In genomic region chr6:33073431-33073871, GRCh38 we compare ENCODE assay signal across 8 cellular contexts. TPM values are rescaled to one million over a fixed set of nuclear protein-coding genes. Genes with fewer than 3 reads are reported as not detected.
DNase-seq lines count a peak whose midpoint lies in the region; ATAC-seq and TF ChIP-seq lines count a peak whose summit lies in the region.

HLA-DPA1 (minus strand) TSS chr6:33073649.

- peak; percentile 70 for ATAC-seq in GM18909 (IDR thresholded peaks at IDR 0.05; ENCODE audit: poor library complexity, unreplicated experiment)
- peak; percentile 42 for ATAC-seq in HG03064 (IDR thresholded peaks at IDR 0.05; ENCODE audit: low read depth, unreplicated experiment)

- no peaks in the 10 kb centered on the region for H3K27me3 ChIP-seq in BLaER1 treated with 17β-estradiol and CSF1 and Interleukin-3, amounts not matched to agents 10 nM and 100 nM
- H3K27me3 ChIP-seq in SU-DHL-6 (ENCODE audit: low read length): no peaks in the 10 kb centered on the region
- no peaks in the 10 kb centered on the region for H3K27me3 ChIP-seq in mesendoderm (ENCODE audit: insufficient read depth, low read length, poor library complexity)
- H3K27me3 ChIP-seq in uterus: no peaks in the 10 kb centered on the region

- H3K23ac ChIP-seq in mesendoderm (ENCODE audit: low read length): no peak within 1 kb of the TSS

- peaks cover 0 to 35% (median 7%) of the 10 kb centered on the region in 11 experiments; a peak in 7 of 22 replicates for H4K20me1 ChIP-seq in BLaER1 treated with 17β-estradiol and CSF1 and Interleukin-3, amounts not matched to agents 10 nM and 100 nM
- H4K20me1 ChIP-seq in SU-DHL-6 (ENCODE audit: low read depth, low read length): no peaks in the 10 kb centered on the region

- H3K27ac Mint-ChIP-seq in osteocyte (ENCODE audit: unreplicated experiment): no peak within 1 kb of the TSS

- H3K79me2 ChIP-seq in SU-DHL-6 (ENCODE audit: insufficient read depth, low read length): peaks cover 67% of the 10 kb centered on the region
- no peaks in the 10 kb centered on the region for H3K79me2 ChIP-seq in mesendoderm (ENCODE audit: control insufficient read depth, insufficient read depth, low read length)

- H2BK120ac ChIP-seq in mesendoderm (ENCODE audit: low read depth, low read length): no peak within 1 kb of the TSS

- H3K27ac ChIP-seq in BLaER1 treated with 17β-estradiol and CSF1 and Interleukin-3, amounts not matched to agents 10 nM and 100 nM: peak within 1 kb of the TSS; percentile 59 to 87 (median 80); a peak in 21 of 22 replicates
- peak within 1 kb of the TSS; percentile 78 for H3K27ac ChIP-seq in SU-DHL-6 (ENCODE audit: low read depth, low read length)
- no peak within 1 kb of the TSS for H3K27ac ChIP-seq in mesendoderm (ENCODE audit: low read depth, low read length)
- peak within 1 kb of the TSS; percentile 50 to 77 for H3K27ac ChIP-seq in uterus

- no peak within 1 kb of the TSS for H3K4ac ChIP-seq in mesendoderm (ENCODE audit: low read depth, low read length)

- DNase-seq in choroid plexus epithelial cell (ENCODE audit: low read depth): peak; percentile 55
- peak; percentile 49 for DNase-seq in mesendoderm
- DNase-seq in uterus: peak in 1 of 2 donors; percentile 41
- DNase-seq in osteocyte (ENCODE audit: extremely low spot score, unreplicated experiment): no peak

- H2BK5ac ChIP-seq in mesendoderm (ENCODE audit: low read length): no peak within 1 kb of the TSS

- H3K4me1 Mint-ChIP-seq in osteocyte (ENCODE audit: unreplicated experiment): no peaks in the 10 kb centered on the region

- no peak within 1 kb of the TSS for H3K4me3 Mint-ChIP-seq in osteocyte (ENCODE audit: unreplicated experiment)

- no peak within 1 kb of the TSS for H3K18ac ChIP-seq in mesendoderm (ENCODE audit: low read length)

- TF ChIP-seq CTCF in SU-DHL-6 (IDR thresholded peaks at IDR 0.05; ENCODE audit: insufficient read depth, low read length, poor library complexity, severe bottlenecking): no peak
- TF ChIP-seq CTCF in choroid plexus epithelial cell (conservative IDR thresholded peaks at IDR 0.05; ENCODE audit: low read depth, low read length): no peak
- no peak for TF ChIP-seq CTCF in uterus (IDR thresholded peaks at IDR 0.05)
- TF ChIP-seq CTCF in osteocyte (IDR thresholded peaks at IDR 0.05): no peak

- H3K27me3 Mint-ChIP-seq in osteocyte (ENCODE audit: unreplicated experiment): peaks cover 44% of the 10 kb centered on the region

- no peak within 1 kb of the TSS for H2AK5ac ChIP-seq in mesendoderm (ENCODE audit: low read length)

- H3K9me2 ChIP-seq in SU-DHL-6 (replicated peaks; ENCODE audit: insufficient read depth, low read length): no peaks in the 10 kb centered on the region

- intact Hi-C loops in uterus (cut with DNase I; ENCODE audit: low total_unique reads): no loop called here

- peaks cover 36% of the 10 kb centered on the region for H3F3A ChIP-seq in SU-DHL-6 (ENCODE audit: insufficient read depth)

- H3K9ac ChIP-seq in BLaER1 treated with 17β-estradiol and CSF1 and Interleukin-3, amounts not matched to agents 10 nM and 100 nM: peak within 1 kb of the TSS; percentile 65 to 83 (median 81)
- H3K9ac ChIP-seq in SU-DHL-6 (ENCODE audit: low read length): peak within 1 kb of the TSS; percentile 70
- H3K9ac ChIP-seq in mesendoderm (ENCODE audit: low read length): no peak within 1 kb of the TSS

- H3K56ac ChIP-seq in mesendoderm (ENCODE audit: low read length): no peak within 1 kb of the TSS

- peaks cover 0 to 5% (median 0%) of the 10 kb centered on the region in 11 experiments; a peak in 3 of 22 replicates for H3K9me3 ChIP-seq in BLaER1 treated with 17β-estradiol and CSF1 and Interleukin-3, amounts not matched to agents 10 nM and 100 nM (replicated peaks in 1 of 11)
- H3K9me3 ChIP-seq in SU-DHL-6 (ENCODE audit: insufficient read depth, low read length) (no peaks in the 10 kb centered on the region), uterus (no peaks in the 10 kb centered on the region)

- no peak within 1 kb of the TSS for H4K5ac ChIP-seq in mesendoderm (ENCODE audit: low read length)

- no peak within 1 kb of the TSS for H4K8ac ChIP-seq in mesendoderm (ENCODE audit: low read depth, low read length)

- peak within 1 kb of the TSS; percentile 65 for H2AFZ ChIP-seq in SU-DHL-6 (ENCODE audit: low read depth, low read length, severe bottlenecking)

- H3K4me1 ChIP-seq in BLaER1 treated with 17β-estradiol and CSF1 and Interleukin-3, amounts not matched to agents 10 nM and 100 nM: peaks cover 56 to 81% (median 72%) of the 10 kb centered on the region in 10 experiments
- H3K4me1 ChIP-seq in mesendoderm (ENCODE audit: control insufficient read depth, low read depth, low read length) (no peaks in the 10 kb centered on the region), uterus (no peaks in the 10 kb centered on the region)

- peak; percentile 42 to 85 for TF ChIP-seq POLR2A in uterus (IDR thresholded peaks at IDR 0.05)

- no peaks in the 10 kb centered on the region for H3K79me1 ChIP-seq in mesendoderm (ENCODE audit: low read length)

- H3K9me3 Mint-ChIP-seq in osteocyte (ENCODE audit: unreplicated experiment): no peaks in the 10 kb centered on the region

- no peaks in the 10 kb centered on the region for H3K36me3 Mint-ChIP-seq in osteocyte (ENCODE audit: unreplicated experiment)

- peak within 1 kb of the TSS; percentile 79 to 99 (median 95) for H3K4me2 ChIP-seq in BLaER1 treated with 17β-estradiol and CSF1 and Interleukin-3, amounts not matched to agents 10 nM and 100 nM
- H3K4me2 ChIP-seq in SU-DHL-6 (ENCODE audit: low read depth, low read length, poor library complexity, severe bottlenecking): peak within 1 kb of the TSS; percentile 92
- no peak within 1 kb of the TSS for H3K4me2 ChIP-seq in mesendoderm (ENCODE audit: low read length)

- WGBS in mesendoderm (ENCODE audit: extremely low coverage, insufficient coverage, low lambda C conversion rate): no CpG with 5 or more reads among the region's 8 CpGs

- H2BK15ac ChIP-seq in mesendoderm (replicated peaks; ENCODE audit: low read depth): no peak within 1 kb of the TSS

- peak within 1 kb of the TSS; percentile 54 to 76 (median 66) for H3K4me3 ChIP-seq in BLaER1 treated with 17β-estradiol and CSF1 and Interleukin-3, amounts not matched to agents 10 nM and 100 nM
- peak within 1 kb of the TSS; percentile 78 for H3K4me3 ChIP-seq in SU-DHL-6 (ENCODE audit: insufficient read depth, low read length, poor library complexity, severe bottlenecking)
- H3K4me3 ChIP-seq in choroid plexus epithelial cell (ENCODE audit: low read depth, low read length): no peak within 1 kb of the TSS
- no peak within 1 kb of the TSS for H3K4me3 ChIP-seq in mesendoderm (ENCODE audit: low read length)
- peak within 1 kb of the TSS; percentile 10 to 16 for H3K4me3 ChIP-seq in uterus

- peaks cover 15 to 23% (median 18%) of the 10 kb centered on the region in 11 experiments for H3K36me3 ChIP-seq in BLaER1 treated with 17β-estradiol and CSF1 and Interleukin-3, amounts not matched to agents 10 nM and 100 nM
- H3K36me3 ChIP-seq in SU-DHL-6 (ENCODE audit: low read length) (peaks cover 19% of the 10 kb centered on the region; the same call in 1 of the 2 replicates), mesendoderm (ENCODE audit: control insufficient read depth, insufficient read depth, low read length) (no peaks in the 10 kb centered on the region), uterus (no peaks in the 10 kb centered on the region)

RNA-seq across cellular contexts. Expression of gene HLA-DPA1, which starts in this region (rescaled TPM):
- polyA plus RNA-seq in mesendoderm (2013, experiment 1 of 2): 4.9 TPM
- polyA plus RNA-seq in mesendoderm (2013, experiment 2 of 2): 4.7 TPM
- total RNA-seq in uterus (100 to 1,000 TPM in 2 of 4 donors, 10 to 100 TPM in 2; 48.0 to 187 (median 135) TPM), osteocyte (1.8 and 2.0 TPM in 2 replicates)

Comparison
In these comparisons a context has a peak if more than half of its experiments do, and no peak if none do; other contexts are left out.
1. RNA of gene HLA-DPA1 (total RNA-seq): 48.0 to 187 TPM in uterus; 1.8 to 2.0 TPM in osteocyte; every median in the first group is over 10 times any median in the second.
2. H3K4me3 ChIP-seq: peak in BLaER1 treated with 17β-estradiol and CSF1 and Interleukin-3, amounts not matched to agents 10 nM and 100 nM (10 of 10), SU-DHL-6 (single experiment) and uterus (2 of 2); none in choroid plexus epithelial cell (single experiment) and mesendoderm (single experiment).